ENCODE assay signal across 32 cellular contexts in genomic region chr5:9069650-9070049, GRCh38.
DNase-seq lines count a peak whose midpoint lies in the region; ATAC-seq and TF ChIP-seq lines count a peak whose summit lies in the region.
"Had no signal": no experiment of that assay in that cellular context is flagged by ENCODE, and none has a peak within 500 bp of the region (broad histone marks: within the 10 kb centered on the region; RNA-seq: fewer than 3 reads in every experiment).

No MANE protein-coding gene starts in this region.

- H3K27me3 ChIP-seq in mammary epithelial cell (ENCODE audit: insufficient read depth, low read length), result no peaks in the 10 kb centered on the region
- H3K27me3 ChIP-seq: body of pancreas had no signal

- no peaks in the 10 kb centered on the region for H3K9me3 ChIP-seq in mammary epithelial cell (replicated peaks; ENCODE audit: insufficient read depth, low read length)
- H3K9me3 ChIP-seq: body of pancreas, psoas muscle, thoracic aorta had no signal

- H3K4me3 ChIP-seq in AG04449 (ENCODE audit: low read depth, low read length) (no peak overlapping the region), epithelial cell of proximal tubule (ENCODE audit: low read depth, low read length) (no peak overlapping the region), mammary epithelial cell (replicated peaks in 1 of 3; ENCODE audit: insufficient read depth in 1 of 3, low read depth in 2 of 3, low read length in 3 of 3) (no peak overlapping the region)
- H3K4me3 ChIP-seq: body of pancreas, psoas muscle, SK-N-MC, thoracic aorta had no signal

- in situ Hi-C loops in mammary epithelial cell (cut with MboI; ENCODE audit: low sequenced_read_pairs in 2 of 2), result no loop called here

- no peak overlapping the region for H3K27ac Mint-ChIP-seq in activated CD8-positive, alpha-beta T cell treated with anti-CD3 and anti-CD28 coated beads for 36 hours
- H3K27ac Mint-ChIP-seq: activated CD4-positive, alpha-beta T cell treated with anti-CD3 and anti-CD28 coated beads for 36 hours; activated naive CD8-positive, alpha-beta T cell treated with anti-CD3 and anti-CD28 coated beads, Interleukin-2, amount 10 ng/mL, durations not matched to agents 7 days and 5 days; B cell; IgD-negative memory B cell; memory B cell; T-helper 1 cell treated with Interleukin-12 subunit alpha and Interleukin-12 subunit beta and Interleukin-4 antibody, amounts not matched to agents 30 μg/mL and 1 μg/mL, for 36 hours had no signal

- POLR2A ChIA-PET in AG04449 (lab: Yijun Ruan, JAX), result no interaction called here
- POLR2A ChIA-PET in activated CD8-positive, alpha-beta T cell treated with anti-CD3 and anti-CD28 coated beads for 36 hours (lab: Charles Lee), result no interaction called here

- dilution Hi-C loops in mammary epithelial cell (cut with HindIII; ENCODE audit: low sequenced_read_pairs), result no loop called here

- H2AFZ ChIP-seq in mammary epithelial cell (ENCODE audit: low read depth, low read length), result no peak overlapping the region

- WGBS in mammary epithelial cell (ENCODE audit: low coverage, missing lambda C conversion rate), result 97% methylated on average over 6 of the region's 6 CpGs

- H3K36me3 ChIP-seq in mammary epithelial cell (ENCODE audit: insufficient read depth, low read length), result no peaks in the 10 kb centered on the region

- BruUV-seq in mammary epithelial cell (replicated peaks; lab: Mats Ljungman, UMichigan), result no TSS peak

- H3K4me1 Mint-ChIP-seq in activated CD8-positive, alpha-beta T cell treated with anti-CD3 and anti-CD28 coated beads for 36 hours (ENCODE audit: low read depth), result no peaks in the 10 kb centered on the region
- H3K4me1 Mint-ChIP-seq: activated CD4-positive, alpha-beta T cell treated with anti-CD3 and anti-CD28 coated beads for 36 hours; activated naive CD8-positive, alpha-beta T cell treated with anti-CD3 and anti-CD28 coated beads, Interleukin-2, amount 10 ng/mL, durations not matched to agents 7 days and 5 days; B cell; IgD-negative memory B cell; memory B cell had no signal

- CTCF ChIA-PET in AG04449 (lab: Yijun Ruan, JAX), result no interaction called here
- CTCF ChIA-PET in mammary epithelial cell (lab: Charles Lee; ENCODE audit: low non-redundant PET), result no interaction called here
- CTCF ChIA-PET in activated CD8-positive, alpha-beta T cell treated with anti-CD3 and anti-CD28 coated beads for 36 hours (lab: Charles Lee), result no interaction called here

- no peak for ATAC-seq in activated CD8-positive, alpha-beta T cell treated with anti-CD3 and anti-CD28 coated beads for 36 hours
- ATAC-seq: activated CD4-positive, alpha-beta T cell treated with anti-CD3 and anti-CD28 coated beads for 36 hours; body of pancreas; left colon; psoas muscle; stimulated activated naive CD8-positive, alpha-beta T cell treated with anti-CD3 and anti-CD28 coated beads, Interleukin-15, Interleukin-2, amounts not matched to agents 100 U/mL and 50 U/mL, for 24 hours had no signal

- no peaks in the 10 kb centered on the region for H4K20me1 ChIP-seq in mammary epithelial cell (ENCODE audit: insufficient read depth, low read length)

- no peak overlapping the region for H3K4me2 ChIP-seq in mammary epithelial cell (ENCODE audit: insufficient read depth, low read depth, low read length)

- no peaks in the 10 kb centered on the region for H3K79me2 ChIP-seq in mammary epithelial cell (ENCODE audit: insufficient read depth, low read length)

- DNase-seq in AG04449 (ENCODE audit: low read depth, low spot score), result peak; percentile 68
- peak; percentile 94 for DNase-seq in M059J (ENCODE audit: low read depth)
- DNase-seq in epithelial cell of proximal tubule (ENCODE audit: low read depth), result peak; percentile 79
- peak; percentile 96 for DNase-seq in kidney glomerular epithelial cell (lab: John Stamatoyannopoulos, UW)
- no peak for DNase-seq in stimulated activated CD4-positive, alpha-beta T cell treated with anti-CD3 and anti-CD28 coated beads, Interleukin-4, amount 100 ng/mL, for 1 hour
- no peak for DNase-seq in mammary epithelial cell
- no peak for DNase-seq in activated CD8-positive, alpha-beta T cell treated with anti-CD3 and anti-CD28 coated beads for 36 hours
- no peak for DNase-seq in ureter (ENCODE audit: low spot score)
- DNase-seq: 8988T; activated CD4-positive, alpha-beta T cell treated with anti-CD3 and anti-CD28 coated beads for 36 hours; activated CD8-positive, alpha-beta memory T cell treated with anti-CD3 and anti-CD28 coated beads for 24 hours; activated effector memory CD4-positive, alpha-beta T cell treated with anti-CD3 and anti-CD28 coated beads, Interleukin-2, amount 50 U/mL, for 16 hours; activated naive CD8-positive, alpha-beta T cell treated with anti-CD3 and anti-CD28 coated beads, Interleukin-2, amount 10 ng/mL, durations not matched to agents 7 days and 5 days; body of pancreas; dermis blood vessel endothelial cell; DMS53; H7; left colon; NCI-H1092 treated with DMSO at 0.1 percent for 48 hours; NCI-H187 treated with DMSO at 0.1 percent for 48 hours; NCI-H2227 treated with DMSO at 0.1 percent for 48 hours; NCI-H748 treated with DMSO at 0.1 percent for 48 hours; occipital lobe; psoas muscle; stimulated activated naive CD8-positive, alpha-beta T cell treated with anti-CD3 and anti-CD28 coated beads, Interleukin-15, Interleukin-2, amounts not matched to agents 100 U/mL and 50 U/mL, for 24 hours had no signal

- no peaks in the 10 kb centered on the region for H3K36me3 Mint-ChIP-seq in activated CD8-positive, alpha-beta T cell treated with anti-CD3 and anti-CD28 coated beads for 36 hours (ENCODE audit: low read depth)
- H3K36me3 Mint-ChIP-seq: activated naive CD8-positive, alpha-beta T cell treated with anti-CD3 and anti-CD28 coated beads, Interleukin-2, amount 10 ng/mL, durations not matched to agents 7 days and 5 days; IgD-negative memory B cell; memory B cell had no signal

- no peak overlapping the region for H3K9ac ChIP-seq in mammary epithelial cell (ENCODE audit: insufficient read depth, low read length)

- no peaks in the 10 kb centered on the region for H3K27me3 Mint-ChIP-seq in activated CD8-positive, alpha-beta T cell treated with anti-CD3 and anti-CD28 coated beads for 36 hours
- H3K27me3 Mint-ChIP-seq: activated CD4-positive, alpha-beta T cell treated with anti-CD3 and anti-CD28 coated beads for 36 hours; activated naive CD8-positive, alpha-beta T cell treated with anti-CD3 and anti-CD28 coated beads, Interleukin-2, amount 10 ng/mL, durations not matched to agents 7 days and 5 days; B cell; memory B cell had no signal

- TF ChIP-seq CTCF in AG04449 (IDR thresholded peaks at IDR 0.05; ENCODE audit: insufficient read depth, low read length, missing control alignments), result no peak
- no peak for TF ChIP-seq CTCF in epithelial cell of proximal tubule (conservative IDR thresholded peaks at IDR 0.05; ENCODE audit: low read depth, low read length)
- TF ChIP-seq CTCF in mammary epithelial cell (conservative IDR thresholded peaks at IDR 0.05 in 1 of 2, IDR thresholded peaks at IDR 0.05 in 1 of 2; ENCODE audit: extremely low read depth in 1 of 2, insufficient read depth in 1 of 2, low read depth in 1 of 2, low read length in 2 of 2), result no peak
- no peak for TF ChIP-seq CTCF in activated CD8-positive, alpha-beta T cell treated with anti-CD3 and anti-CD28 coated beads for 36 hours (IDR thresholded peaks at IDR 0.05)

- intact Hi-C loops in mammary epithelial cell (cut with micrococcal nuclease), result no loop called here
- intact Hi-C loops in activated CD8-positive, alpha-beta T cell treated with anti-CD3 and anti-CD28 coated beads for 36 hours (cut with micrococcal nuclease), result no loop called here

- no peaks in the 10 kb centered on the region for H3K9me3 Mint-ChIP-seq in activated CD8-positive, alpha-beta T cell treated with anti-CD3 and anti-CD28 coated beads for 36 hours
- H3K9me3 Mint-ChIP-seq: activated naive CD8-positive, alpha-beta T cell treated with anti-CD3 and anti-CD28 coated beads, Interleukin-2, amount 10 ng/mL, durations not matched to agents 7 days and 5 days had no signal

- H3K27ac ChIP-seq in mammary epithelial cell (ENCODE audit: insufficient read depth, low read depth, low read length), result no peak overlapping the region
- H3K27ac ChIP-seq: body of pancreas, psoas muscle, RWPE1, SK-N-MC, thoracic aorta had no signal

- H3K4me1 ChIP-seq in mammary epithelial cell (ENCODE audit: insufficient read depth, low read length), result no peaks in the 10 kb centered on the region
- H3K4me1 ChIP-seq: body of pancreas, psoas muscle had no signal

- no peak overlapping the region for H3K4me3 Mint-ChIP-seq in activated CD8-positive, alpha-beta T cell treated with anti-CD3 and anti-CD28 coated beads for 36 hours
- H3K4me3 Mint-ChIP-seq: activated CD4-positive, alpha-beta T cell treated with anti-CD3 and anti-CD28 coated beads for 36 hours; activated naive CD8-positive, alpha-beta T cell treated with anti-CD3 and anti-CD28 coated beads, Interleukin-2, amount 10 ng/mL, durations not matched to agents 7 days and 5 days; B cell; IgD-negative memory B cell; memory B cell; T-helper 1 cell treated with Interleukin-12 subunit alpha and Interleukin-12 subunit beta and Interleukin-4 antibody, amounts not matched to agents 30 μg/mL and 1 μg/mL, for 36 hours had no signal

Comparison
In these comparisons a context has a peak if more than half of its experiments do, and no peak if none do; other contexts are left out.
1. DNase-seq: peak in AG04449 (single experiment), M059J (single experiment), epithelial cell of proximal tubule (single experiment) and kidney glomerular epithelial cell (single experiment); none in stimulated activated CD4-positive, alpha-beta T cell treated with anti-CD3 and anti-CD28 coated beads, Interleukin-4, amount 100 ng/mL, for 1 hour (single experiment), mammary epithelial cell (single experiment), activated CD8-positive, alpha-beta T cell treated with anti-CD3 and anti-CD28 coated beads for 36 hours (single experiment) and ureter (single experiment).